Comparison of ENCODE assay signal across 17 cellular contexts in the genomic region with DNA sequence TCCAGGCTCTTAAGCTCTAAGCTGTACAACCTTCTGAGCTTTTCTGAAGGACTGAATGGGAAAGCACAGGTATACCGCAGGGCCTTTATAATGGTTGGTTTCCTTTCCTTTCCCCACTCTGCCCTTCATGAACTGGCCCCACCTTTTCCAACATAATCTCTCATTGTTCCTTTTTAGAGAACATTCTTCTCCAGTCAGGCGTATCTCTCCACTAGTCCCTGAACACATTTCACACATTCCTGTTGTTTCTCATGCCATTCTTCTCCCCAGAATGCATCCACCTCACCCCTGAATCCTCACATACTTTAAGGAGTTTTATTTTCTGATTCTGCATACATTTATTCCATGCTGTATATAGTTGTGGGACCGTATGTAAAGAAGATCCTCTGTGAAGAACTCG.
"Had no signal": no experiment of that assay in that cellular context is flagged by ENCODE, and none has a peak within 500 bp of the region (broad histone marks: within the 10 kb centered on the region; RNA-seq: fewer than 3 reads in every experiment).

No MANE protein-coding gene starts in this region.

- ATAC-seq: esophagus mucosa; left lobe of liver; natural killer cell treated with Interleukin-12 subunit alpha and Interleukin-12 subunit beta and Interleukin-15 and Interleukin-18, amount 100 ng/mL, for 72 hours; stimulated activated naive CD8-positive, alpha-beta T cell treated with anti-CD3 and anti-CD28 coated beads, Interleukin-15, Interleukin-2, amounts not matched to agents 100 U/mL and 50 U/mL, for 24 hours had no signal

- H3K27ac ChIP-seq: breast epithelium, right atrium auricular region, transverse colon, uterus had no signal

- H3K36me3 ChIP-seq: breast epithelium, uterus had no signal

- H3K27me3 ChIP-seq: breast epithelium, right atrium auricular region, transverse colon, uterus had no signal

- FAIRE-seq: TTC549 had no signal

- H3K9me3 ChIP-seq: breast epithelium, right atrium auricular region, transverse colon, uterus had no signal

- H3K4me1 ChIP-seq: breast epithelium, right atrium auricular region, transverse colon, uterus had no signal

- DNase-seq: activated CD4-positive, alpha-beta T cell treated with anti-CD3 and anti-CD28 coated beads, Interleukin-2, amount 50 U/mL, for 48 hours; activated naive CD8-positive, alpha-beta T cell treated with anti-CD3 and anti-CD28 coated beads for 36 hours; anterior cingulate cortex; effector CD4-positive, alpha-beta T cell; immature natural killer cell; occipital lobe; stimulated activated CD4-positive, alpha-beta T cell treated with anti-CD3 and anti-CD28 coated beads, Interleukin-2, amount 100 ng/mL, for 24 hours; stimulated activated naive CD8-positive, alpha-beta T cell treated with anti-CD3 and anti-CD28 coated beads, Interleukin-15, Interleukin-2, amounts not matched to agents 100 U/mL and 50 U/mL, for 24 hours; transverse colon; uterus had no signal

- H3K4me3 ChIP-seq: breast epithelium, lung, right atrium auricular region, transverse colon, uterus had no signal
